ENCODE assay signal across 1 cellular context in genomic region chr6:105137388-105137787, GRCh38.
TF ChIP-seq lines count a peak whose summit lies in the region.

No MANE protein-coding gene starts in this region.

TF ChIP-seq in H1, 55 proteins besides CTCF, POLR2A, EP300 and RAD21 (continued from another document):
- TF ChIP-seq CHD7 (IDR thresholded peaks at IDR 0.05; ENCODE audit: insufficient replicate concordance, low read length): no peak
- no peak for TF ChIP-seq RNF2 (IDR thresholded peaks at IDR 0.05; ENCODE audit: borderline replicate concordance, low read depth, low read length, missing control alignments, poor library complexity, severe bottlenecking)
- TF ChIP-seq RBBP5 (IDR thresholded peaks at IDR 0.05; ENCODE audit: borderline replicate concordance, low read depth, low read length): peak; percentile 33; the same call in 1 of the 2 replicates
- TF ChIP-seq CBX5 (IDR thresholded peaks at IDR 0.05; ENCODE audit: low read depth, low read length): no peak
- TF ChIP-seq BRCA1 (IDR thresholded peaks at IDR 0.05; ENCODE audit: low read depth, low read length): no peak
- TF ChIP-seq SP1 (IDR thresholded peaks at IDR 0.05; ENCODE audit: low read depth, low read length): no peak
